Comparison of ENCODE assay signal across 26 cellular contexts in the genomic region with DNA sequence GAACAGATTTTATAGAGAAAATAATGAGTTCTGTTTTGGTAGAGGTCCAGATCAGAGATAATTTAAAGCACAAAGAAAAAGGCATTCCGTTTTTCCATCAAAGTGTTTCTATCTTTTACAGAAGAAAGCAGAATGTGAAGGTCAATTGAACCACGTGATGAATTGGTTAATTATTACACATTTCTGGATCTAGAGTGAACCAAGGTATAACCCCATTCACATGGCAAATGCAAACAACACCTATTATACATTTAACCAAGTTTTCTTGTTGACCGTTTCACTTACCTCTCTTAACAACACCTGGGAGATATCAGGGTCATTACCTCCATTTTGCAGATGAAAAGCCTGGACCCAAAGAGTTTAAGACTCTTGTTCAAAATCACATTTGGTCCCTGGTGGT.
"Had no signal": no experiment of that assay in that cellular context is flagged by ENCODE, and none has a peak within 500 bp of the region (broad histone marks: within the 10 kb centered on the region; RNA-seq: fewer than 3 reads in every experiment).

No MANE protein-coding gene starts in this region.

- H3K4me1 ChIP-seq: lower lobe of right lung had no signal

- H3K4me3 ChIP-seq: coronary artery, esophagus squamous epithelium, heart right ventricle, left ventricle myocardium inferior, lower lobe of right lung, ovary, right lobe of liver, smooth muscle cell, suprapubic skin, transverse colon, vagina had no signal

- FAIRE-seq: endometrium, kidney had no signal

- H3K27me3 Mint-ChIP-seq: effector memory CD8-positive, alpha-beta T cell; stimulated activated naive CD8-positive, alpha-beta T cell treated with anti-CD3 and anti-CD28 coated beads, Interleukin-15, amount 100 ng/mL, for 72 hours had no signal

- H3K27ac ChIP-seq: coronary artery, esophagus squamous epithelium, heart right ventricle, left ventricle myocardium inferior, lower lobe of right lung, ovary, right lobe of liver, suprapubic skin, transverse colon, vagina had no signal

- H3K4me2 ChIP-seq: smooth muscle cell had no signal

- H3K4me1 Mint-ChIP-seq: natural killer cell; stimulated activated naive CD8-positive, alpha-beta T cell treated with anti-CD3 and anti-CD28 coated beads, Interleukin-15, amount 100 ng/mL, for 72 hours had no signal

- H3K27ac Mint-ChIP-seq: effector memory CD8-positive, alpha-beta T cell; natural killer cell; stimulated activated naive CD8-positive, alpha-beta T cell treated with anti-CD3 and anti-CD28 coated beads, Interleukin-15, amount 100 ng/mL, for 72 hours had no signal

- DNase-seq: effector memory CD8-positive, alpha-beta T cell; erythroblast; esophagus squamous epithelium; foreskin melanocyte; glutamatergic neuron; heart right ventricle; hypothalamus; kidney; left ventricle myocardium inferior; lower lobe of right lung; natural killer cell; occipital lobe; ovary; right lobe of liver; stimulated activated CD4-positive, alpha-beta T cell treated with anti-CD3 and anti-CD28 coated beads, Interleukin-12 subunit alpha, Interleukin-12 subunit beta, amount 100 ng/mL, for 4 hours; stimulated activated CD4-positive, alpha-beta T cell treated with anti-CD3 and anti-CD28 coated beads, Interleukin-1b, Interleukin-23, amount 100 ng/mL, for 48 hours; stimulated activated CD4-positive, alpha-beta T cell treated with anti-CD3 and anti-CD28 coated beads, Interleukin-4, amount 100 ng/mL, for 1 hour; stimulated activated CD8-positive, alpha-beta memory T cell treated with anti-CD3 and anti-CD28 coated beads, Interleukin-4, amount 100 ng/mL, for 48 hours; stimulated activated naive CD4-positive, alpha-beta T cell; stimulated activated naive CD8-positive, alpha-beta T cell treated with anti-CD3 and anti-CD28 coated beads, Interleukin-15, amount 100 ng/mL, for 72 hours; transverse colon had no signal

- H3K27me3 ChIP-seq: esophagus squamous epithelium, heart right ventricle, ovary, right lobe of liver, suprapubic skin, transverse colon, vagina had no signal

- H3K36me3 Mint-ChIP-seq: natural killer cell had no signal

- ATAC-seq: effector memory CD8-positive, alpha-beta T cell; heart right ventricle; lower lobe of right lung; natural killer cell; stimulated activated naive CD8-positive, alpha-beta T cell treated with anti-CD3 and anti-CD28 coated beads, Interleukin-15, amount 100 ng/mL, for 72 hours had no signal

- H3K9me3 ChIP-seq: esophagus squamous epithelium, lower lobe of right lung, ovary, right lobe of liver, suprapubic skin, transverse colon, vagina had no signal

- H3K9me3 Mint-ChIP-seq: natural killer cell had no signal

- H3K4me3 Mint-ChIP-seq: effector memory CD8-positive, alpha-beta T cell; natural killer cell; stimulated activated naive CD8-positive, alpha-beta T cell treated with anti-CD3 and anti-CD28 coated beads, Interleukin-15, amount 100 ng/mL, for 72 hours had no signal

- H3K36me3 ChIP-seq: esophagus squamous epithelium, heart right ventricle, left ventricle myocardium inferior, lower lobe of right lung, ovary, right lobe of liver, suprapubic skin, transverse colon, vagina had no signal
